8 cellular contexts compared by ENCODE assay signal in genomic region chr5:149828161-149829011, GRCh38.
DNase-seq lines count a peak whose midpoint lies in the region; ATAC-seq, FAIRE-seq and TF ChIP-seq lines count a peak whose summit lies in the region.

No MANE protein-coding gene starts in this region.

- no peaks in the 10 kb centered on the region for H3K9me2 ChIP-seq in Loucy (replicated peaks; ENCODE audit: low read depth, low read length)

- H3K4me1 ChIP-seq in Loucy (ENCODE audit: insufficient read depth, low read length, poor library complexity, severe bottlenecking): no peaks in the 10 kb centered on the region
- H3K4me1 ChIP-seq in testis: peaks cover 14% of the 10 kb centered on the region

- H3K4me3 Mint-ChIP-seq in activated T-helper 2 cell treated with anti-CD3 and anti-CD28 coated beads, Interferon-gamma antibody, Interleukin-2, Interleukin-4, amounts not matched to agents 10 μg/mL and 5 μg/mL and 100 μg/mL, durations not matched to agents 14 hours and 24 hours and 36 hours (ENCODE audit: low read depth): no peak overlapping the region

- H3K27me3 ChIP-seq in Loucy (ENCODE audit: insufficient read depth, low read length, poor library complexity, severe bottlenecking) (no peaks in the 10 kb centered on the region), testis (no peaks in the 10 kb centered on the region)

- intact Hi-C loops in activated T-helper 2 cell treated with anti-CD3 and anti-CD28 coated beads, Interferon-gamma antibody, Interleukin-2, Interleukin-4, amounts not matched to agents 10 μg/mL and 5 μg/mL and 100 μg/mL, durations not matched to agents 14 hours and 24 hours and 36 hours (cut with micrococcal nuclease): loop anchor here (1.0 to 5.0 kb wide), 3 partner anchors 96 to 192 kb away; partner anchors contain the start of gene PPARGC1B
- intact Hi-C loops in testis (cut with DNase I; ENCODE audit: low total_unique reads): loop anchor here (5.0 kb wide), 1 partner anchor 191 kb away; no protein-coding TSS in a partner anchor

- peaks cover 11% of the 10 kb centered on the region for H3K4me1 Mint-ChIP-seq in activated T-helper 2 cell treated with anti-CD3 and anti-CD28 coated beads, Interferon-gamma antibody, Interleukin-2, Interleukin-4, amounts not matched to agents 10 μg/mL and 5 μg/mL and 100 μg/mL, durations not matched to agents 14 hours and 24 hours and 36 hours (ENCODE audit: low read depth)

- no peaks in the 10 kb centered on the region for H3K36me3 Mint-ChIP-seq in activated T-helper 2 cell treated with anti-CD3 and anti-CD28 coated beads, Interferon-gamma antibody, Interleukin-2, Interleukin-4, amounts not matched to agents 10 μg/mL and 5 μg/mL and 100 μg/mL, durations not matched to agents 14 hours and 24 hours and 36 hours (ENCODE audit: low read depth)

- no peaks in the 10 kb centered on the region for H3F3A ChIP-seq in Loucy (ENCODE audit: low read depth)

- no peaks in the 10 kb centered on the region for H3K79me2 ChIP-seq in Loucy (ENCODE audit: insufficient read depth, low read length)

- ATAC-seq in GM21717 (IDR thresholded peaks at IDR 0.05; ENCODE audit: unreplicated experiment) (peak; percentile 54), omental fat pad (ENCODE audit: low FRiP score) (peak; percentile 50)

- no peaks in the 10 kb centered on the region for H3K27me3 Mint-ChIP-seq in activated T-helper 2 cell treated with anti-CD3 and anti-CD28 coated beads, Interferon-gamma antibody, Interleukin-2, Interleukin-4, amounts not matched to agents 10 μg/mL and 5 μg/mL and 100 μg/mL, durations not matched to agents 14 hours and 24 hours and 36 hours (ENCODE audit: low read depth)

- no peaks in the 10 kb centered on the region for H3K9me3 Mint-ChIP-seq in activated T-helper 2 cell treated with anti-CD3 and anti-CD28 coated beads, Interferon-gamma antibody, Interleukin-2, Interleukin-4, amounts not matched to agents 10 μg/mL and 5 μg/mL and 100 μg/mL, durations not matched to agents 14 hours and 24 hours and 36 hours

- H2AFZ ChIP-seq in Loucy (ENCODE audit: low read length): no peak overlapping the region

- no peak for FAIRE-seq in frontal cortex (lab: Jason Lieb, UNC)

- TF ChIP-seq CTCF in Loucy (conservative IDR thresholded peaks at IDR 0.05; ENCODE audit: low read length) (peak; percentile 89), omental fat pad (IDR thresholded peaks at IDR 0.05) (peak in 2 of 3 donors; percentile 74 to 84), testis (IDR thresholded peaks at IDR 0.05) (peak; percentile 82 to 88 (median 88))

- peaks cover 14% of the 10 kb centered on the region; the same call in 1 of the 2 replicates for H3K36me3 ChIP-seq in Loucy (ENCODE audit: insufficient read depth, low read length)
- H3K36me3 ChIP-seq in testis (ENCODE audit: low read depth, missing control alignments): no peaks in the 10 kb centered on the region

- no peaks in the 10 kb centered on the region for H4K20me1 ChIP-seq in Loucy (ENCODE audit: insufficient read depth, low read length, poor library complexity, severe bottlenecking)

- DNase-seq in DMS53 (lab: John Stamatoyannopoulos, UW) (peak; percentile 95), SIG-M5 (lab: John Stamatoyannopoulos, UW) (peak; percentile 83), frontal cortex (ENCODE audit: low spot score in 2 of 2) (peak; percentile 62 to 84), omental fat pad (ENCODE audit: low spot score) (peak; percentile 98), testis (peak; percentile 93)
- DNase-seq in activated T-helper 2 cell treated with anti-CD3 and anti-CD28 coated beads, Interferon-gamma antibody, Interleukin-2, Interleukin-4, amounts not matched to agents 10 μg/mL and 5 μg/mL and 100 μg/mL, durations not matched to agents 14 hours and 24 hours and 36 hours (ENCODE audit: low spot score): peak; percentile 62

- TF ChIP-seq POLR2A in testis (IDR thresholded peaks at IDR 0.05): no peak

- H3K27ac Mint-ChIP-seq in activated T-helper 2 cell treated with anti-CD3 and anti-CD28 coated beads, Interferon-gamma antibody, Interleukin-2, Interleukin-4, amounts not matched to agents 10 μg/mL and 5 μg/mL and 100 μg/mL, durations not matched to agents 14 hours and 24 hours and 36 hours: no peak overlapping the region

- H3K27ac ChIP-seq in testis: no peak overlapping the region

- H3K9me3 ChIP-seq in Loucy (ENCODE audit: insufficient read depth, low read depth, low read length): no peaks in the 10 kb centered on the region
- no peaks in the 10 kb centered on the region for H3K9me3 ChIP-seq in testis

- H3K9ac ChIP-seq in Loucy (ENCODE audit: low read depth, low read length, poor library complexity, severe bottlenecking): no peak overlapping the region

- no peak overlapping the region for H3K4me3 ChIP-seq in Loucy (ENCODE audit: low read length, poor library complexity, severe bottlenecking)
- no peak overlapping the region for H3K4me3 ChIP-seq in testis

- no peak overlapping the region for H3K4me2 ChIP-seq in Loucy (ENCODE audit: low read depth, low read length, poor library complexity, severe bottlenecking)

- 50 to 59% methylated on average over 10 to 11 of the region's 11 CpGs for WGBS in testis, 2 donors
